Comparison of ENCODE assay signal across 20 cellular contexts in genomic region chr1:230690101-230690500, GRCh38. TPM values are rescaled to one million over a fixed set of nuclear protein-coding genes. Genes with fewer than 3 reads are reported as not detected.
DNase-seq lines count a peak whose midpoint lies in the region; ATAC-seq and TF ChIP-seq lines count a peak whose summit lies in the region.
"Had no signal": no experiment of that assay in that cellular context is flagged by ENCODE, and none has a peak within 500 bp of the region (broad histone marks: within the 10 kb centered on the region; RNA-seq: fewer than 3 reads in every experiment).

No MANE protein-coding gene starts in this region.

- peak overlapping the region in 1 of 2 experiments; percentile 56; a peak in 2 of 4 replicates for H3K27ac ChIP-seq in SK-N-SH (ENCODE audit: low read depth in 2 of 2, low read length in 1 of 2)
- H3K27ac ChIP-seq: 22Rv1, BLaER1, HL-60 had no signal

- no peaks in the 10 kb centered on the region for H3K27me3 Mint-ChIP-seq in neural crest cell (ENCODE audit: low read depth)
- H3K27me3 Mint-ChIP-seq in effector memory CD8-positive, alpha-beta T cell = no peaks in the 10 kb centered on the region
- H3K27me3 Mint-ChIP-seq: CD4-positive, CD25-positive, alpha-beta regulatory T cell had no signal

- POLR2A ChIA-PET in SK-N-SH (lab: Yijun Ruan, JAX) = no interaction called here

- no peaks in the 10 kb centered on the region for H4K20me1 ChIP-seq in SK-N-SH (ENCODE audit: insufficient read depth)
- H4K20me1 ChIP-seq: BLaER1 had no signal

- peaks cover 14% of the 10 kb centered on the region for H3K36me3 Mint-ChIP-seq in neural crest cell (ENCODE audit: low read depth)
- H3K36me3 Mint-ChIP-seq in effector memory CD8-positive, alpha-beta T cell (ENCODE audit: insufficient read depth) = peaks cover 72% of the 10 kb centered on the region

- H3K9me3 Mint-ChIP-seq in neural crest cell = no peaks in the 10 kb centered on the region
- H3K9me3 Mint-ChIP-seq in effector memory CD8-positive, alpha-beta T cell = no peaks in the 10 kb centered on the region
- H3K9me3 Mint-ChIP-seq: CD4-positive, CD25-positive, alpha-beta regulatory T cell had no signal

- peak; percentile 14; the same call in 1 of the 2 replicates for TF ChIP-seq RAD21 in SK-N-SH (IDR thresholded peaks at IDR 0.05; ENCODE audit: low read length)

- peak in 1 of 2 experiments; percentile 22; a peak in 1 of 4 replicates for TF ChIP-seq EP300 in SK-N-SH (IDR thresholded peaks at IDR 0.05; ENCODE audit: borderline replicate concordance in 1 of 2, low read depth in 1 of 2, low read length in 1 of 2)

- H3K9ac ChIP-seq in SK-N-SH = no peak overlapping the region
- H3K9ac ChIP-seq: BLaER1 had no signal

- peaks cover 43 to 85% of the 10 kb centered on the region in 2 experiments for H3K36me3 ChIP-seq in SK-N-SH (replicated peaks in 1 of 2; ENCODE audit: control insufficient read depth in 1 of 2, insufficient read depth in 2 of 2, low read length in 1 of 2)

- no peak overlapping the region for H2AFZ ChIP-seq in SK-N-SH (ENCODE audit: low read depth)

- ATAC-seq in SK-N-SH treated with all-trans-retinoic acid at 6 μM for 48 hours (no peak), GM19395 (IDR thresholded peaks at IDR 0.05; ENCODE audit: unreplicated experiment) (no peak)
- no peak for ATAC-seq in effector memory CD8-positive, alpha-beta T cell (replicated peaks)
- ATAC-seq: GM12878 had no signal

- peaks cover 0 to 10% of the 10 kb centered on the region in 2 experiments; a peak in 1 of 4 replicates for H3K4me1 ChIP-seq in SK-N-SH (ENCODE audit: control insufficient read depth in 1 of 2, insufficient read depth in 2 of 2, low read depth in 1 of 2, low read length in 1 of 2)
- H3K4me1 ChIP-seq: HAP-1 had no signal

- H3K27me3 ChIP-seq in SK-N-SH (ENCODE audit: insufficient read depth) = no peaks in the 10 kb centered on the region
- H3K27me3 ChIP-seq: BLaER1 had no signal

- CTCF ChIA-PET in SK-N-SH (lab: Yijun Ruan, JAX) = interaction anchor here (1.0 to 1.2 kb wide), 2 partner anchors 12 to 21 kb away, joined by 3 to 4 read pairs; no protein-coding TSS in a partner anchor

- no peak overlapping the region for H3K4me3 ChIP-seq in SK-N-SH (ENCODE audit: low read depth in 2 of 2, low read length in 1 of 2)
- H3K4me3 ChIP-seq: BLaER1, GM12878, HAP-1 had no signal

- DNase-seq in SK-N-SH (peak; percentile 64), fibroblast of peridontal ligament (ENCODE audit: extremely low read depth) (peak; percentile 51), neural crest cell (ENCODE audit: low read depth, low spot score) (no peak), GM13976 (ENCODE audit: low spot score) (no peak), CD1c-positive myeloid dendritic cell (ENCODE audit: extremely low spot score) (no peak)
- DNase-seq in effector memory CD8-positive, alpha-beta T cell = no peak
- DNase-seq: Calu3; CD4-positive, CD25-positive, alpha-beta regulatory T cell; DMS 273 treated with DMSO at 0.1 percent for 48 hours had no signal

- H3K9me2 ChIP-seq in SK-N-SH = no peaks in the 10 kb centered on the region

- in situ Hi-C loops in GM13976 (cut with MboI; ENCODE audit: low sequenced_read_pairs, unreplicated experiment) = no loop called here

- H3K27ac Mint-ChIP-seq in neural crest cell (ENCODE audit: unreplicated experiment) = peak overlapping the region; percentile 68
- no peak overlapping the region for H3K27ac Mint-ChIP-seq in effector memory CD8-positive, alpha-beta T cell

- no peak overlapping the region for H3K4me2 ChIP-seq in SK-N-SH
- H3K4me2 ChIP-seq: BLaER1 had no signal

- 82% methylated on average over 9 of the region's 9 CpGs for WGBS in SK-N-SH (ENCODE audit: low lambda C conversion rate)

- H3K79me2 ChIP-seq in SK-N-SH (ENCODE audit: insufficient read depth) = no peaks in the 10 kb centered on the region

- H3K4me1 Mint-ChIP-seq in neural crest cell = no peaks in the 10 kb centered on the region
- H3K4me1 Mint-ChIP-seq in effector memory CD8-positive, alpha-beta T cell (ENCODE audit: low read depth in 2 of 2) = peaks cover 0 to 9% of the 10 kb centered on the region in 2 donors
- H3K4me1 Mint-ChIP-seq: CD4-positive, CD25-positive, alpha-beta regulatory T cell had no signal

- no peaks in the 10 kb centered on the region for H3K9me3 ChIP-seq in SK-N-SH
- H3K9me3 ChIP-seq: BLaER1, HAP-1 had no signal

- H3F3A ChIP-seq in SK-N-SH (replicated peaks; ENCODE audit: insufficient read depth) = no peaks in the 10 kb centered on the region

- TF ChIP-seq CTCF in SK-N-SH (IDR thresholded peaks at IDR 0.05) = no peak
- TF ChIP-seq CTCF in neural crest cell (conservative IDR thresholded peaks at IDR 0.05) = no peak
- no peak for TF ChIP-seq CTCF in GM13976 (IDR thresholded peaks at IDR 0.05; ENCODE audit: borderline replicate concordance, control extremely low read depth, extremely low read depth, insufficient read depth, missing control alignments)

- no peak overlapping the region for H3K4me3 Mint-ChIP-seq in neural crest cell
- no peak overlapping the region for H3K4me3 Mint-ChIP-seq in effector memory CD8-positive, alpha-beta T cell
- H3K4me3 Mint-ChIP-seq: CD4-positive, CD25-positive, alpha-beta regulatory T cell had no signal

TF ChIP-seq in SK-N-SH, 30 proteins besides CTCF, POLR2A, EP300 and RAD21 (continues in another document):
- peak; percentile 18 for TF ChIP-seq CHD2 (IDR thresholded peaks at IDR 0.05; ENCODE audit: low read length, partially characterized antibody)
- TF ChIP-seq JUND (IDR thresholded peaks at IDR 0.05) = no peak
- TF ChIP-seq USF1 (IDR thresholded peaks at IDR 0.05; ENCODE audit: borderline replicate concordance, low read depth) = no peak
- no peak for TF ChIP-seq YY1 (IDR thresholded peaks at IDR 0.05; ENCODE audit: low read depth)
- no peak for TF ChIP-seq USF2 (IDR thresholded peaks at IDR 0.05; ENCODE audit: borderline replicate concordance, low read depth, low read length)

TF ChIP-seq in SK-N-SH treated with all-trans-retinoic acid at 6 μM for 48 hours, 23 proteins besides CTCF, POLR2A, EP300 and RAD21:
- TF ChIP-seq ZNF70 (CRISPR knock-in tag; IDR thresholded peaks at IDR 0.05) (no peak), CSRNP3 (CRISPR knock-in tag; IDR thresholded peaks at IDR 0.05) (no peak), OSR1 (CRISPR knock-in tag; IDR thresholded peaks at IDR 0.05) (no peak), CREB5 (CRISPR knock-in tag; IDR thresholded peaks at IDR 0.05; ENCODE audit: low read depth) (no peak), ZNF8 (CRISPR knock-in tag; IDR thresholded peaks at IDR 0.05) (no peak), ARNTL (CRISPR knock-in tag; IDR thresholded peaks at IDR 0.05; ENCODE audit: borderline replicate concordance, low read depth) (no peak)

RNA-seq across cellular contexts. Expression of gene AGT, which starts 23.8 kb away (rescaled TPM):
- 0.39 and 0.41 TPM in 2 replicates for polyA plus RNA-seq in SK-N-SH (2012; rRNA removed)
- polyA plus RNA-seq in SK-N-SH (2012; cell fraction: cytosol; rRNA removed) = 0.17 and 0.18 TPM in 2 replicates
- polyA plus RNA-seq in SK-N-SH (2012; cell fraction: nucleus; rRNA removed) = 0.67 and 0.83 TPM in 2 replicates
- total RNA-seq in neural crest cell = 0.16 and 0.26 TPM in 2 replicates
- total RNA-seq: A673; CD4-positive, CD25-positive, alpha-beta regulatory T cell; Daoy; G401; H1 had no signal
- polyA plus RNA-seq: CD4-positive, CD25-positive, alpha-beta regulatory T cell; GM12878 had no signal

RNA-seq across cellular contexts. Expression of gene COG2, which starts 47.8 kb away (rescaled TPM):
- 11.0 and 12.3 TPM in 2 replicates for polyA plus RNA-seq in SK-N-SH (2012; rRNA removed)
- polyA plus RNA-seq in SK-N-SH (2012; cell fraction: cytosol; rRNA removed) = 12.4 TPM in 2 replicates
- polyA plus RNA-seq in SK-N-SH (2012; cell fraction: nucleus; rRNA removed) = 17.4 and 22.9 TPM in 2 replicates
- total RNA-seq in neural crest cell = 38.2 and 40.2 TPM in 2 replicates

RNA-seq across cellular contexts. Expression of gene CAPN9, which starts 57.1 kb away (rescaled TPM):
- not detected in 2 replicates for polyA plus RNA-seq in SK-N-SH (2012; rRNA removed)
- polyA plus RNA-seq in SK-N-SH (2012; cell fraction: cytosol; rRNA removed) = not detected in 2 replicates
- not detected in 2 replicates for polyA plus RNA-seq in SK-N-SH (2012; cell fraction: nucleus; rRNA removed)
- 2.0 and 4.0 TPM in 2 replicates for total RNA-seq in neural crest cell
- total RNA-seq: A673; Calu3; CD4-positive, CD25-positive, alpha-beta regulatory T cell; Daoy; GM12878 had no signal
- polyA plus RNA-seq: CD4-positive, CD25-positive, alpha-beta regulatory T cell; GM12878 had no signal

Comparison
In these comparisons a context has a peak if more than half of its experiments do, and no peak if none do; other contexts are left out.
1. DNase-seq: peak in SK-N-SH (single experiment) and fibroblast of peridontal ligament (single experiment); none in neural crest cell (single experiment), effector memory CD8-positive, alpha-beta T cell (0 of 3), GM13976 (single experiment) and CD1c-positive myeloid dendritic cell (single experiment).